8 cellular contexts compared by ENCODE assay signal in the genomic region with DNA sequence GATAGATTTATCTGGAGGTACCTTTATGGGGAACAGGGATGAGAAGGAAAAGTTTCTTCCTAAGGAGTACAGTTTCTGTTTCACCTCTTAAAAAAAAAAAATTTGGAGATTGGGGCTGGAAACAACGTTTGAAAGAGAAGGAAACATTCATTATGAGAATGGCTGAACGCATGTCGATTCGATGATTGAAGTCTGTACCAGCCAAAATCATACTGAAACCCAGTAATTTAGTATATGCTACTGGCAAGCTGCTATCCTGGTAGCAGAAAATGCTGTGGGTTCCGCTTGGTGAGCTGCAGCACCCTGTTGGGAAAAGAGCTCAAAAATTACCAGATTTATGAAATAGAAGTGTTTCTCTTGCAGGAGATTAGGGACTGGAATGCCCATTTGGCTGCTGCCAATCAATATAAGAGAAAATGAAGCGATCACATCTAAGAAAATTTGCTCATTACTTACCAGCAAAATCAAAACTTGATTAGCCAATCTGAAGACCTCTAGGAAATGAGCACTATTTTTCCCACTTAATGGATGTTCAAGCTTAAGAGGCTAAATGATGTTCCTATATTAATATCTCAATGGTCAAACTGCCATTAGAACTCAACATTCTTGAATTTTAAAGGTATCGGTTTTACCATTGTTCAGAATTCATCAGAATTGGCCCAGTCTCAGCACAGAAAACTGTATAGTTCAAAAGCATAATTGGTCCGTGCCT. TPM values are rescaled to one million over a fixed set of nuclear protein-coding genes. Genes with fewer than 3 reads are reported as not detected.
DNase-seq lines count a peak whose midpoint lies in the region; ATAC-seq lines count a peak whose summit lies in the region.

No MANE protein-coding gene starts in this region.

- H3K27me3 Mint-ChIP-seq in T-helper 2 cell treated with Interferon-gamma antibody and Interleukin-4, amounts not matched to agents 5 μg/mL and 100 μg/mL, for 36 hours (ENCODE audit: low read depth), result peaks cover 4% of the 10 kb centered on the region

- H3K36me3 ChIP-seq in skeletal muscle satellite cell (ENCODE audit: insufficient read depth, low read length), result peaks cover 20% of the 10 kb centered on the region

- H3K4me3 Mint-ChIP-seq in T-helper 2 cell treated with Interferon-gamma antibody and Interleukin-4, amounts not matched to agents 5 μg/mL and 100 μg/mL, for 36 hours, result peak overlapping the region; percentile 88

- peak overlapping the region; percentile 89 for H3K27ac Mint-ChIP-seq in T-helper 2 cell treated with Interferon-gamma antibody and Interleukin-4, amounts not matched to agents 5 μg/mL and 100 μg/mL, for 36 hours

- H3K4me1 Mint-ChIP-seq in T-helper 2 cell treated with Interferon-gamma antibody and Interleukin-4, amounts not matched to agents 5 μg/mL and 100 μg/mL, for 36 hours (ENCODE audit: low read depth), result peaks cover 33% of the 10 kb centered on the region

- H3K4me2 ChIP-seq in skeletal muscle satellite cell (ENCODE audit: low read length), result peak overlapping the region; percentile 88

- peak overlapping the region; percentile 95 for H3K9ac ChIP-seq in skeletal muscle satellite cell (ENCODE audit: low read depth, low read length)

- DNase-seq in activated CD4-positive, CD25-positive, alpha-beta regulatory T cell treated with anti-CD3 and anti-CD28 coated beads, Interleukin-2, amount 50 U/mL, for 72 hours, result no peak
- DNase-seq in T-helper 2 cell treated with Interferon-gamma antibody and Interleukin-4, amounts not matched to agents 5 μg/mL and 100 μg/mL, for 36 hours (ENCODE audit: low spot score), result peak; percentile 45
- DNase-seq in fibroblast of peridontal ligament (ENCODE audit: extremely low read depth) (peak; percentile 58), Kasumi-1 (lab: John Stamatoyannopoulos, UW) (no peak), UCSD-AML1 (lab: John Stamatoyannopoulos, UW; ENCODE audit: unreplicated experiment) (no peak)

- H3K4me1 ChIP-seq in skeletal muscle satellite cell (ENCODE audit: control insufficient read depth, insufficient read depth, low read length), result peaks cover 54% of the 10 kb centered on the region

- H3K9me3 ChIP-seq in skeletal muscle satellite cell (replicated peaks; ENCODE audit: low read length), result no peaks in the 10 kb centered on the region

- peak; percentile 42 to 62 for ATAC-seq in activated CD4-positive, CD25-positive, alpha-beta regulatory T cell treated with anti-CD3 and anti-CD28 coated beads, Interleukin-2, amount 50 U/mL, for 24 hours
- ATAC-seq in HG02852 (IDR thresholded peaks at IDR 0.05; ENCODE audit: unreplicated experiment), result peak; percentile 33

- H3K4me3 ChIP-seq in skeletal muscle satellite cell (ENCODE audit: low read length), result peak overlapping the region; percentile 74

- H3K9me3 Mint-ChIP-seq in T-helper 2 cell treated with Interferon-gamma antibody and Interleukin-4, amounts not matched to agents 5 μg/mL and 100 μg/mL, for 36 hours, result no peaks in the 10 kb centered on the region

- H3K36me3 Mint-ChIP-seq in T-helper 2 cell treated with Interferon-gamma antibody and Interleukin-4, amounts not matched to agents 5 μg/mL and 100 μg/mL, for 36 hours (ENCODE audit: low read depth), result no peaks in the 10 kb centered on the region

- no peaks in the 10 kb centered on the region for H3K27me3 ChIP-seq in skeletal muscle satellite cell (ENCODE audit: control insufficient read depth, insufficient read depth, low read length)

RNA-seq across cellular contexts. Expression of gene ITGB1, which starts 1.1 kb away (rescaled TPM):
- total RNA-seq in skeletal muscle satellite cell (2012; rRNA removed), result 1,153 and 1,263 TPM in 2 replicates

Comparison
In these comparisons a context has a peak if more than half of its experiments do, and no peak if none do; other contexts are left out.
1. DNase-seq: peak in T-helper 2 cell treated with Interferon-gamma antibody and Interleukin-4, amounts not matched to agents 5 μg/mL and 100 μg/mL, for 36 hours (single experiment) and fibroblast of peridontal ligament (single experiment); none in activated CD4-positive, CD25-positive, alpha-beta regulatory T cell treated with anti-CD3 and anti-CD28 coated beads, Interleukin-2, amount 50 U/mL, for 72 hours (single experiment), Kasumi-1 (0 of 2) and UCSD-AML1 (single experiment).